2 cellular contexts compared by ENCODE assay signal in the genomic region with DNA sequence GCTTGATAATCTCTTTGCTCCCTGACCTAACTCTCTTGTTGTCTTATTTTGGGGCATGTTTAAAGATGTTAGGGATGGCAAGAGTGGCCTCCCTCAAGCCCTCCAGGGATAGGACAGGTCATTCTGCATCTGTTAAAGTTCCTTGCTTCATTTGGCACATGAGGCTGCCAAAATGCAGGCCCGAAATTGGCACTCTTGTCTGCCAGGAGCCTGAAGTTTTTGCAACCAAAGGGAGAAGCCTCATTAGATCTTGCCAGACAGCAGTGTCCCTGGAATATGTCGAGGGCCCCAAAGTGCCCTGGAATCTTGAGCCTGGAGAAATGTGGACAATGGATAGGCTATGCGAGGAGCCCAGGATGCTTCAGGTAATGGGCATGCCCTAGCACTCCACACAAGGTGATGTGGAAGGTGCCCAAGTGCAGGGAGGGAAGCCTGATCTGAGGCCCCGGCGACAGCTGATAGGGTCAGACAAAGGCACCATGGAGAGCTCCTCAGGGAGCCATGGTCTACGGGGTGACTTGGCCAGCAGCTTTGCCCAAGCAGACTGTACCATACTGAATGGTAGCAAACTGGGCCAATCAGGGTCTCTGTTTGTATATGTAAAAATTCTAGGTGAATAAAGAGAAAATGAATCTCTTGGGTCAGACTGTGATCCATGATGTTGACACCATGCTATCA.
TF ChIP-seq lines count a peak whose summit lies in the region.

No MANE protein-coding gene starts in this region.

TF ChIP-seq in GM23338, 12 proteins besides CTCF, POLR2A, EP300 and RAD21 (continued from another document):
- TF ChIP-seq, protein P1, sequence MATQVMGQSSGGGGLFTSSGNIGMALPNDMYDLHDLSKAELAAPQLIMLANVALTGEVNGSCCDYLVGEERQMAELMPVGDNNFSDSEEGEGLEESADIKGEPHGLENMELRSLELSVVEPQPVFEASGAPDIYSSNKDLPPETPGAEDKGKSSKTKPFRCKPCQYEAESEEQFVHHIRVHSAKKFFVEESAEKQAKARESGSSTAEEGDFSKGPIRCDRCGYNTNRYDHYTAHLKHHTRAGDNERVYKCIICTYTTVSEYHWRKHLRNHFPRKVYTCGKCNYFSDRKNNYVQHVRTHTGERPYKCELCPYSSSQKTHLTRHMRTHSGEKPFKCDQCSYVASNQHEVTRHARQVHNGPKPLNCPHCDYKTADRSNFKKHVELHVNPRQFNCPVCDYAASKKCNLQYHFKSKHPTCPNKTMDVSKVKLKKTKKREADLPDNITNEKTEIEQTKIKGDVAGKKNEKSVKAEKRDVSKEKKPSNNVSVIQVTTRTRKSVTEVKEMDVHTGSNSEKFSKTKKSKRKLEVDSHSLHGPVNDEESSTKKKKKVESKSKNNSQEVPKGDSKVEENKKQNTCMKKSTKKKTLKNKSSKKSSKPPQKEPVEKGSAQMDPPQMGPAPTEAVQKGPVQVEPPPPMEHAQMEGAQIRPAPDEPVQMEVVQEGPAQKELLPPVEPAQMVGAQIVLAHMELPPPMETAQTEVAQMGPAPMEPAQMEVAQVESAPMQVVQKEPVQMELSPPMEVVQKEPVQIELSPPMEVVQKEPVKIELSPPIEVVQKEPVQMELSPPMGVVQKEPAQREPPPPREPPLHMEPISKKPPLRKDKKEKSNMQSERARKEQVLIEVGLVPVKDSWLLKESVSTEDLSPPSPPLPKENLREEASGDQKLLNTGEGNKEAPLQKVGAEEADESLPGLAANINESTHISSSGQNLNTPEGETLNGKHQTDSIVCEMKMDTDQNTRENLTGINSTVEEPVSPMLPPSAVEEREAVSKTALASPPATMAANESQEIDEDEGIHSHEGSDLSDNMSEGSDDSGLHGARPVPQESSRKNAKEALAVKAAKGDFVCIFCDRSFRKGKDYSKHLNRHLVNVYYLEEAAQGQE (IDR thresholded peaks at IDR 0.05; ENCODE audit: unreplicated experiment): peak; percentile 61

TF ChIP-seq in PFSK-1, 5 proteins besides CTCF, POLR2A, EP300 and RAD21 (continued from another document):
- TF ChIP-seq, protein P1 (IDR thresholded peaks at IDR 0.05; ENCODE audit: insufficient read depth in 1 of 2, low read depth in 2 of 2, low read length in 2 of 2): peak; percentile 55 to 85; a peak in 3 of 4 replicates
- TF ChIP-seq TAF1 (IDR thresholded peaks at IDR 0.05; ENCODE audit: borderline replicate concordance, insufficient read depth, low read length): no peak
